Comparison of ENCODE assay signal across 28 cellular contexts in genomic region chr3:107045791-107046190, GRCh38.
DNase-seq lines count a peak whose midpoint lies in the region; ATAC-seq and TF ChIP-seq lines count a peak whose summit lies in the region.
"Had no signal": no experiment of that assay in that cellular context is flagged by ENCODE, and none has a peak within 500 bp of the region (broad histone marks: within the 10 kb centered on the region; RNA-seq: fewer than 3 reads in every experiment).

No MANE protein-coding gene starts in this region.

- H3K9me3 ChIP-seq in left ventricle myocardium inferior (replicated peaks) (peaks cover 13% of the 10 kb centered on the region), neural progenitor cell (ENCODE audit: low read depth) (no peaks in the 10 kb centered on the region)
- H3K9me3 ChIP-seq in effector memory CD4-positive, alpha-beta T cell (ENCODE audit: control insufficient read depth, low read length), result no peaks in the 10 kb centered on the region
- H3K9me3 ChIP-seq: Caco-2, HAP-1, pancreas, sigmoid colon, upper lobe of right lung had no signal

- H3K9me3 Mint-ChIP-seq in neural progenitor cell, result peaks cover 5% of the 10 kb centered on the region
- H3K9me3 Mint-ChIP-seq: activated CD4-positive, alpha-beta T cell treated with anti-CD3 and anti-CD28 coated beads, Interleukin-2, amount 10 ng/mL, durations not matched to agents 7 days and 5 days had no signal

- TF ChIP-seq CTCF in left ventricle myocardium inferior (IDR thresholded peaks at IDR 0.05; ENCODE audit: borderline replicate concordance) (no peak), foreskin keratinocyte (conservative IDR thresholded peaks at IDR 0.05) (no peak), neural progenitor cell (IDR thresholded peaks at IDR 0.05) (no peak), lower leg skin (IDR thresholded peaks at IDR 0.05) (no peak)

- H3K4me3 Mint-ChIP-seq in neural progenitor cell, result no peak overlapping the region
- H3K4me3 Mint-ChIP-seq: activated CD4-positive, alpha-beta T cell treated with anti-CD3 and anti-CD28 coated beads, Interleukin-2, amount 10 ng/mL, durations not matched to agents 7 days and 5 days; activated naive CD4-positive, alpha-beta T cell treated with anti-CD3 and anti-CD28 coated beads, Interleukin-2, amount 10 ng/mL, durations not matched to agents 7 days and 5 days; dendritic cell treated with granulocyte-macrophage colony-stimulating factor and Interleukin-4, amounts not matched to agents 40 ng/mL and 50 ng/mL, for 4 days; natural killer cell had no signal

- H3F3A ChIP-seq in neural progenitor cell (ENCODE audit: low read depth), result no peaks in the 10 kb centered on the region

- no peaks in the 10 kb centered on the region for H3K4me1 Mint-ChIP-seq in neural progenitor cell
- H3K4me1 Mint-ChIP-seq: activated CD4-positive, alpha-beta T cell treated with anti-CD3 and anti-CD28 coated beads, Interleukin-2, amount 10 ng/mL, durations not matched to agents 7 days and 5 days; activated naive CD4-positive, alpha-beta T cell treated with anti-CD3 and anti-CD28 coated beads, Interleukin-2, amount 10 ng/mL, durations not matched to agents 7 days and 5 days; natural killer cell had no signal

- H3K27ac ChIP-seq in left ventricle myocardium inferior (replicated peaks) (no peak overlapping the region), foreskin keratinocyte (no peak overlapping the region), neural progenitor cell (no peak overlapping the region)
- no peak overlapping the region for H3K27ac ChIP-seq in effector memory CD4-positive, alpha-beta T cell (ENCODE audit: insufficient read depth, low read length, poor library complexity, severe bottlenecking)
- H3K27ac ChIP-seq: BLaER1 treated with 17β-estradiol and CSF1 and Interleukin-3, amounts not matched to agents 10 nM and 100 nM; cardiac muscle cell; pancreas; sigmoid colon; SK-N-MC; upper lobe of right lung; WERI-Rb-1 had no signal

- H2AFZ ChIP-seq in neural progenitor cell (replicated peaks), result peak overlapping the region; percentile 68

- no peak overlapping the region for H3K4me2 ChIP-seq in neural progenitor cell
- H3K4me2 ChIP-seq: BLaER1 treated with 17β-estradiol and CSF1 and Interleukin-3, amounts not matched to agents 10 nM and 100 nM had no signal

- H4K20me1 ChIP-seq in neural progenitor cell (ENCODE audit: low read depth), result no peaks in the 10 kb centered on the region
- H4K20me1 ChIP-seq: BLaER1 treated with 17β-estradiol and CSF1 and Interleukin-3, amounts not matched to agents 10 nM and 100 nM had no signal

- no peak for TF ChIP-seq POLR2A in lower leg skin (IDR thresholded peaks at IDR 0.05)

- H3K27me3 Mint-ChIP-seq in neural progenitor cell (ENCODE audit: insufficient read depth, low read depth), result no peaks in the 10 kb centered on the region
- H3K27me3 Mint-ChIP-seq: activated CD4-positive, alpha-beta T cell treated with anti-CD3 and anti-CD28 coated beads, Interleukin-2, amount 10 ng/mL, durations not matched to agents 7 days and 5 days; activated naive CD4-positive, alpha-beta T cell treated with anti-CD3 and anti-CD28 coated beads, Interleukin-2, amount 10 ng/mL, durations not matched to agents 7 days and 5 days; dendritic cell treated with granulocyte-macrophage colony-stimulating factor and Interleukin-4, amounts not matched to agents 40 ng/mL and 50 ng/mL, for 4 days had no signal

- H3K4me3 ChIP-seq in left ventricle myocardium inferior (no peak overlapping the region), neural progenitor cell (no peak overlapping the region), lower leg skin (ENCODE audit: low read depth, poor library complexity, severe bottlenecking) (no peak overlapping the region)
- no peak overlapping the region for H3K4me3 ChIP-seq in effector memory CD4-positive, alpha-beta T cell (ENCODE audit: insufficient read depth, low read depth, low read length, poor library complexity, severe bottlenecking)
- H3K4me3 ChIP-seq: BLaER1 treated with 17β-estradiol and CSF1 and Interleukin-3, amounts not matched to agents 10 nM and 100 nM; cardiac muscle cell; HAP-1; pancreas; sigmoid colon; SK-N-MC; upper lobe of right lung had no signal

- no peak overlapping the region for H3K27ac Mint-ChIP-seq in neural progenitor cell
- H3K27ac Mint-ChIP-seq: activated CD4-positive, alpha-beta T cell treated with anti-CD3 and anti-CD28 coated beads, Interleukin-2, amount 10 ng/mL, durations not matched to agents 7 days and 5 days; activated naive CD4-positive, alpha-beta T cell treated with anti-CD3 and anti-CD28 coated beads, Interleukin-2, amount 10 ng/mL, durations not matched to agents 7 days and 5 days; dendritic cell treated with granulocyte-macrophage colony-stimulating factor and Interleukin-4, amounts not matched to agents 40 ng/mL and 50 ng/mL, for 4 days; natural killer cell had no signal

- peak; percentile 60 for ATAC-seq in left ventricle myocardium superior
- peak; percentile 33 for ATAC-seq in foreskin keratinocyte
- no peak for ATAC-seq in HG02884 (IDR thresholded peaks at IDR 0.05; ENCODE audit: unreplicated experiment)
- ATAC-seq: natural killer cell, pancreas, upper lobe of right lung had no signal

- intact Hi-C loops in left ventricle myocardium superior (cut with micrococcal nuclease), result no loop called here
- intact Hi-C loops in left ventricle myocardium inferior (cut with micrococcal nuclease), result no loop called here
- intact Hi-C loops in lower leg skin (cut with DNase I; ENCODE audit: low total_unique reads), result no loop called here

- H3K79me2 ChIP-seq in neural progenitor cell (ENCODE audit: low read depth), result no peaks in the 10 kb centered on the region

- no peaks in the 10 kb centered on the region for H3K4me1 ChIP-seq in left ventricle myocardium inferior
- no peaks in the 10 kb centered on the region for H3K4me1 ChIP-seq in foreskin keratinocyte
- no peaks in the 10 kb centered on the region for H3K4me1 ChIP-seq in neural progenitor cell
- no peaks in the 10 kb centered on the region for H3K4me1 ChIP-seq in effector memory CD4-positive, alpha-beta T cell (ENCODE audit: control insufficient read depth, insufficient read depth, low read length, poor library complexity, severe bottlenecking)
- H3K4me1 ChIP-seq: BLaER1 treated with 17β-estradiol and CSF1 and Interleukin-3, amounts not matched to agents 10 nM and 100 nM; Caco-2; HAP-1; pancreas; sigmoid colon; upper lobe of right lung had no signal

- no peaks in the 10 kb centered on the region for H3K36me3 ChIP-seq in left ventricle myocardium inferior
- no peaks in the 10 kb centered on the region for H3K36me3 ChIP-seq in neural progenitor cell
- H3K36me3 ChIP-seq in effector memory CD4-positive, alpha-beta T cell (ENCODE audit: control insufficient read depth, insufficient read depth, low read length), result no peaks in the 10 kb centered on the region
- H3K36me3 ChIP-seq: BLaER1 treated with 17β-estradiol and CSF1 and Interleukin-3, amounts not matched to agents 10 nM and 100 nM; cardiac muscle cell; HAP-1; pancreas; sigmoid colon; upper lobe of right lung; WERI-Rb-1 had no signal

- DNase-seq in left ventricle myocardium superior (no peak), left ventricle myocardium inferior (no peak), foreskin keratinocyte (no peak), neural progenitor cell (ENCODE audit: low spot score) (no peak), lower leg skin (ENCODE audit: low spot score in 2 of 2) (no peak), NCI-H1417 (lab: John Stamatoyannopoulos, UW) (no peak)
- DNase-seq in effector memory CD4-positive, alpha-beta T cell, result no peak
- DNase-seq: activated CD4-positive, alpha-beta T cell treated with anti-CD3 and anti-CD28 coated beads, Interleukin-2, amount 10 ng/mL, durations not matched to agents 7 days and 5 days; activated naive CD4-positive, alpha-beta T cell treated with anti-CD3 and anti-CD28 coated beads, Interleukin-2, amount 10 ng/mL, durations not matched to agents 7 days and 5 days; activated T-cell treated with anti-CD3 and anti-CD28 coated beads, Interleukin-2, amount 50 U/mL, for 48 hours; amniotic stem cell; Caco-2; DMS79 treated with DMSO at 0.1 percent for 48 hours; Karpas-422; natural killer cell; NCI-H187; NCI-H524 treated with DMSO at 0.1 percent for 48 hours; pancreas; sigmoid colon; stimulated activated CD8-positive, alpha-beta memory T cell treated with anti-CD3 and anti-CD28 coated beads, Interleukin-4, amount 100 ng/mL, for 48 hours; upper lobe of right lung; WERI-Rb-1 had no signal

- H3K9ac ChIP-seq in neural progenitor cell, result no peak overlapping the region
- H3K9ac ChIP-seq: BLaER1 treated with 17β-estradiol and CSF1 and Interleukin-3, amounts not matched to agents 10 nM and 100 nM had no signal

- 13 to 24% methylated on average over 3 of the region's 3 CpGs for WGBS in lower leg skin, 2 donors

- H3K27me3 ChIP-seq in left ventricle myocardium inferior (ENCODE audit: low read depth) (no peaks in the 10 kb centered on the region), foreskin keratinocyte (no peaks in the 10 kb centered on the region), neural progenitor cell (no peaks in the 10 kb centered on the region)
- no peaks in the 10 kb centered on the region for H3K27me3 ChIP-seq in effector memory CD4-positive, alpha-beta T cell (replicated peaks; ENCODE audit: control insufficient read depth, insufficient read depth, low read length, poor library complexity, severe bottlenecking)
- H3K27me3 ChIP-seq: BLaER1 treated with 17β-estradiol and CSF1 and Interleukin-3, amounts not matched to agents 10 nM and 100 nM; cardiac muscle cell; pancreas; sigmoid colon; upper lobe of right lung had no signal

- H3K36me3 Mint-ChIP-seq in neural progenitor cell, result no peaks in the 10 kb centered on the region
- H3K36me3 Mint-ChIP-seq: activated naive CD4-positive, alpha-beta T cell treated with anti-CD3 and anti-CD28 coated beads, Interleukin-2, amount 10 ng/mL, durations not matched to agents 7 days and 5 days; natural killer cell had no signal
